In genomic region chr20:53931597-53931996, GRCh38 we compare ENCODE assay signal across 13 cellular contexts.
"Had no signal": no experiment of that assay in that cellular context is flagged by ENCODE, and none has a peak within 500 bp of the region (broad histone marks: within the 10 kb centered on the region; RNA-seq: fewer than 3 reads in every experiment).

No MANE protein-coding gene starts in this region.

- ATAC-seq: activated CD4-positive, alpha-beta T cell treated with anti-CD3 and anti-CD28 coated beads for 36 hours; activated naive CD4-positive, alpha-beta T cell treated with anti-CD3 and anti-CD28 coated beads, Interleukin-2, amount 50 U/mL, for 72 hours; left lung had no signal

- H3K27ac Mint-ChIP-seq: activated CD4-positive, alpha-beta T cell treated with anti-CD3 and anti-CD28 coated beads for 36 hours; activated naive CD4-positive, alpha-beta T cell treated with anti-CD3 and anti-CD28 coated beads, Interleukin-2, amount 50 U/mL, for 72 hours; nephron progenitor cell had no signal

- H3K9me3 ChIP-seq: left lung, tibial artery had no signal

- H3K36me3 ChIP-seq: cardiac muscle cell, left lung, tibial artery had no signal

- H3K27ac ChIP-seq: cardiac muscle cell, left lung, tibial artery had no signal

- H3K27me3 Mint-ChIP-seq: activated CD4-positive, alpha-beta T cell treated with anti-CD3 and anti-CD28 coated beads for 36 hours had no signal

- DNase-seq: activated CD4-positive, alpha-beta T cell treated with anti-CD3 and anti-CD28 coated beads for 36 hours; activated CD4-positive, alpha-beta T cell treated with anti-CD3 and anti-CD28 coated beads, Interleukin-2, amount 50 U/mL, for 48 hours; activated gamma-delta T cell; foreskin melanocyte; kidney; left lung; nephron progenitor cell; nucleus accumbens; stimulated activated naive CD4-positive, alpha-beta T cell treated with Interleukin-2 at 50 U/mL for 16 hours; substantia nigra; tibial artery had no signal

- H3K4me3 Mint-ChIP-seq: activated CD4-positive, alpha-beta T cell treated with anti-CD3 and anti-CD28 coated beads for 36 hours; nephron progenitor cell had no signal

- H3K9me3 Mint-ChIP-seq: activated naive CD4-positive, alpha-beta T cell treated with anti-CD3 and anti-CD28 coated beads, Interleukin-2, amount 50 U/mL, for 72 hours; nephron progenitor cell had no signal

- H3K36me3 Mint-ChIP-seq: activated naive CD4-positive, alpha-beta T cell treated with anti-CD3 and anti-CD28 coated beads, Interleukin-2, amount 50 U/mL, for 72 hours had no signal

- H3K4me3 ChIP-seq: cardiac muscle cell, left lung, tibial artery had no signal

- H3K27me3 ChIP-seq: cardiac muscle cell, left lung, tibial artery had no signal
